ENCODE assay signal across 17 cellular contexts in genomic region chr2:197121756-197122385, GRCh38.
DNase-seq lines count a peak whose midpoint lies in the region; ATAC-seq, FAIRE-seq and TF ChIP-seq lines count a peak whose summit lies in the region.
"Had no signal": no experiment of that assay in that cellular context is flagged by ENCODE, and none has a peak within 500 bp of the region (broad histone marks: within the 10 kb centered on the region; RNA-seq: fewer than 3 reads in every experiment).

No MANE protein-coding gene starts in this region.

- no peak overlapping the region for H4K8ac ChIP-seq in H1 (ENCODE audit: extremely low read depth, insufficient read depth, low read length)

- POLR2A ChIA-PET in H1 (lab: Charles Lee; ENCODE audit: partially characterized antibody): interaction anchor here (1.1 kb wide), 1 partner anchor 43 kb away, joined by 4 read pairs; no protein-coding TSS in a partner anchor

- peak in 1 of 2 donors; percentile 30 for ATAC-seq in activated T-cell treated with anti-CD3 and anti-CD28 coated beads, Interleukin-2, amount 50 U/mL, for 72 hours (replicated peaks in 1 of 2)
- no peak for ATAC-seq in stimulated activated effector memory CD8-positive, alpha-beta T cell treated with anti-CD3 and anti-CD28 coated beads, Interleukin-12 subunit alpha, Interleukin-12 subunit beta, amount 100 ng/mL, for 72 hours
- ATAC-seq in HG03342 (IDR thresholded peaks at IDR 0.05; ENCODE audit: unreplicated experiment): no peak
- ATAC-seq: WTC11 had no signal

- H4K20me1 ChIP-seq in H1 (replicated peaks in 1 of 2; ENCODE audit: control insufficient read depth in 1 of 2, insufficient read depth in 2 of 2, low read length in 2 of 2): no peaks in the 10 kb centered on the region

- no peak for TF ChIP-seq CTCF in H1 (IDR thresholded peaks at IDR 0.05; ENCODE audit: control extremely low read depth in 1 of 3, insufficient read depth in 1 of 3, low read depth in 1 of 3, low read length in 3 of 3)

- H3K9me3 ChIP-seq in H1 (ENCODE audit: insufficient read depth in 2 of 2, low read depth in 1 of 2, low read length in 1 of 2): no peaks in the 10 kb centered on the region

- no peak for FAIRE-seq in H1 (lab: Jason Lieb, UNC)

- no peaks in the 10 kb centered on the region for H3K36me3 ChIP-seq in H1 (ENCODE audit: control insufficient read depth in 2 of 4, insufficient read depth in 4 of 4, low read length in 3 of 4)

- no peak for TF ChIP-seq RAD21 in H1 (IDR thresholded peaks at IDR 0.05 in 1 of 2, conservative IDR thresholded peaks at IDR 0.05 in 1 of 2; ENCODE audit: low read depth in 2 of 2, low read length in 2 of 2)

- CTCF ChIA-PET in H1 (lab: Charles Lee; ENCODE audit: partially characterized antibody): interaction anchor here (0.8 to 3.6 kb wide), 6 partner anchors 8 to 253 kb away, joined by 3 to 22 read pairs (median 4); no protein-coding TSS in a partner anchor

- H3K23ac ChIP-seq in H1 (ENCODE audit: insufficient read length): no peak overlapping the region

- no peak overlapping the region for H2BK120ac ChIP-seq in H1 (replicated peaks; ENCODE audit: low read depth, low read length)

- no peak overlapping the region for H2BK5ac ChIP-seq in H1 (ENCODE audit: low read depth, low read length)

- no peak overlapping the region for H3K4me3 ChIP-seq in H1 (ENCODE audit: extremely low read depth in 1 of 4, insufficient read depth in 2 of 4, low read depth in 3 of 4, low read length in 4 of 4)
- H3K4me3 ChIP-seq: hepatocyte had no signal

- H3K9me3 Mint-ChIP-seq in activated T-cell treated with anti-CD3 and anti-CD28 coated beads, Interleukin-2, amount 50 U/mL, for 72 hours: no peaks in the 10 kb centered on the region
- no peaks in the 10 kb centered on the region for H3K9me3 Mint-ChIP-seq in T-helper 2 cell treated with Interferon-gamma antibody and Interleukin-4, amounts not matched to agents 5 μg/mL and 100 μg/mL, for 36 hours
- no peaks in the 10 kb centered on the region for H3K9me3 Mint-ChIP-seq in stimulated activated effector memory CD8-positive, alpha-beta T cell treated with anti-CD3 and anti-CD28 coated beads, Interleukin-12 subunit alpha, Interleukin-12 subunit beta, amount 100 ng/mL, for 72 hours
- H3K9me3 Mint-ChIP-seq: HFFc6, mesothelial cell of epicardium, WTC11 had no signal

- no peak for TF ChIP-seq POLR2A in H1 (IDR thresholded peaks at IDR 0.05; ENCODE audit: control extremely low read depth in 1 of 2, low read depth in 2 of 2, low read length in 2 of 2)

- peak overlapping the region in 1 of 2 donors; percentile 37 for H3K4me3 Mint-ChIP-seq in activated T-cell treated with anti-CD3 and anti-CD28 coated beads, Interleukin-2, amount 50 U/mL, for 72 hours
- peak overlapping the region; percentile 10 for H3K4me3 Mint-ChIP-seq in T-helper 2 cell treated with Interferon-gamma antibody and Interleukin-4, amounts not matched to agents 5 μg/mL and 100 μg/mL, for 36 hours
- H3K4me3 Mint-ChIP-seq in stimulated activated effector memory CD8-positive, alpha-beta T cell treated with anti-CD3 and anti-CD28 coated beads, Interleukin-12 subunit alpha, Interleukin-12 subunit beta, amount 100 ng/mL, for 72 hours: no peak overlapping the region
- H3K4me3 Mint-ChIP-seq: HFFc6, mesothelial cell of epicardium, WTC11 had no signal

- H4K91ac ChIP-seq in H1 (replicated peaks; ENCODE audit: insufficient read length, low read length): no peak overlapping the region

- no peak overlapping the region for H3K56ac ChIP-seq in H1 (replicated peaks; ENCODE audit: insufficient read length, low read depth, low read length)

- peaks cover 41% of the 10 kb centered on the region for H3K4me1 Mint-ChIP-seq in activated T-cell treated with anti-CD3 and anti-CD28 coated beads, Interleukin-2, amount 50 U/mL, for 72 hours (ENCODE audit: low read depth)
- peaks cover 36% of the 10 kb centered on the region for H3K4me1 Mint-ChIP-seq in T-helper 2 cell treated with Interferon-gamma antibody and Interleukin-4, amounts not matched to agents 5 μg/mL and 100 μg/mL, for 36 hours (ENCODE audit: low read depth)
- H3K4me1 Mint-ChIP-seq in stimulated activated effector memory CD8-positive, alpha-beta T cell treated with anti-CD3 and anti-CD28 coated beads, Interleukin-12 subunit alpha, Interleukin-12 subunit beta, amount 100 ng/mL, for 72 hours: peaks cover 20% of the 10 kb centered on the region
- H3K4me1 Mint-ChIP-seq: mesothelial cell of epicardium had no signal

- TF ChIP-seq EP300 in H1 (IDR thresholded peaks at IDR 0.05; ENCODE audit: borderline replicate concordance in 1 of 2, low read depth in 2 of 2, low read length in 2 of 2): no peak

- no peak overlapping the region for H3K4me2 ChIP-seq in H1 (ENCODE audit: insufficient read depth in 1 of 2, low read depth in 2 of 2, low read length in 2 of 2)
- H3K4me2 ChIP-seq: hepatocyte had no signal

- no peak overlapping the region for H3K14ac ChIP-seq in H1 (ENCODE audit: insufficient read length)

- H3K23me2 ChIP-seq in H1 (ENCODE audit: low read depth, low read length): no peaks in the 10 kb centered on the region

- no peak overlapping the region for H3K9ac ChIP-seq in H1 (replicated peaks in 1 of 4; ENCODE audit: extremely low read depth in 1 of 4, low read depth in 3 of 4, low read length in 3 of 4)

- H4K5ac ChIP-seq in H1 (ENCODE audit: insufficient read length, low read depth, low read length): no peak overlapping the region

- no peaks in the 10 kb centered on the region for H3K79me1 ChIP-seq in H1 (ENCODE audit: low read depth, low read length)

- H2AK5ac ChIP-seq in H1 (ENCODE audit: low read depth, low read length): no peak overlapping the region

- H3K27ac Mint-ChIP-seq in activated T-cell treated with anti-CD3 and anti-CD28 coated beads, Interleukin-2, amount 50 U/mL, for 72 hours: peak overlapping the region; percentile 11
- peak overlapping the region; percentile 48 for H3K27ac Mint-ChIP-seq in T-helper 2 cell treated with Interferon-gamma antibody and Interleukin-4, amounts not matched to agents 5 μg/mL and 100 μg/mL, for 36 hours
- H3K27ac Mint-ChIP-seq in stimulated activated effector memory CD8-positive, alpha-beta T cell treated with anti-CD3 and anti-CD28 coated beads, Interleukin-12 subunit alpha, Interleukin-12 subunit beta, amount 100 ng/mL, for 72 hours: peak overlapping the region; percentile 87
- H3K27ac Mint-ChIP-seq: HFFc6, mesothelial cell of epicardium, WTC11 had no signal

- H3K18ac ChIP-seq in H1 (ENCODE audit: extremely low read depth, low read length): no peak overlapping the region

- DNase-seq in activated T-cell treated with anti-CD3 and anti-CD28 coated beads, Interleukin-2, amount 50 U/mL, for 72 hours: no peak
- no peak for DNase-seq in activated T-cell treated with anti-CD3 and anti-CD28 coated beads for 4 hours
- no peak for DNase-seq in T-helper 2 cell treated with Interferon-gamma antibody and Interleukin-4, amounts not matched to agents 5 μg/mL and 100 μg/mL, for 36 hours (ENCODE audit: low spot score)
- DNase-seq in H1 (ENCODE audit: low read depth in 1 of 2, low spot score in 2 of 2): no peak
- no peak for DNase-seq in stimulated activated effector memory CD8-positive, alpha-beta T cell treated with anti-CD3 and anti-CD28 coated beads, Interleukin-12 subunit alpha, Interleukin-12 subunit beta, amount 100 ng/mL, for 72 hours (ENCODE audit: low spot score in 2 of 2)
- no peak for DNase-seq in DMS 273 treated with DMSO at 0.1 percent for 48 hours (lab: John Stamatoyannopoulos, UW)
- DNase-seq in NCI-H2081 (lab: John Stamatoyannopoulos, UW): no peak
- DNase-seq: amygdala; Calu3; central memory CD4-positive, alpha-beta T cell; HFFc6; nucleus accumbens; retina had no signal

- peaks cover 16 to 32% of the 10 kb centered on the region in 2 donors for H3K36me3 Mint-ChIP-seq in activated T-cell treated with anti-CD3 and anti-CD28 coated beads, Interleukin-2, amount 50 U/mL, for 72 hours (ENCODE audit: insufficient read depth in 2 of 2)
- peaks cover 80% of the 10 kb centered on the region for H3K36me3 Mint-ChIP-seq in T-helper 2 cell treated with Interferon-gamma antibody and Interleukin-4, amounts not matched to agents 5 μg/mL and 100 μg/mL, for 36 hours (ENCODE audit: low read depth)
- peaks cover 98% of the 10 kb centered on the region for H3K36me3 Mint-ChIP-seq in stimulated activated effector memory CD8-positive, alpha-beta T cell treated with anti-CD3 and anti-CD28 coated beads, Interleukin-12 subunit alpha, Interleukin-12 subunit beta, amount 100 ng/mL, for 72 hours
- H3K36me3 Mint-ChIP-seq: mesothelial cell of epicardium, WTC11 had no signal

- no peak overlapping the region for H3K27ac ChIP-seq in H1 (ENCODE audit: low read depth, low read length)
- H3K27ac ChIP-seq: hepatocyte had no signal

- no peaks in the 10 kb centered on the region for H3K79me2 ChIP-seq in H1 (ENCODE audit: control insufficient read depth in 1 of 2, insufficient read depth in 2 of 2, low read length in 2 of 2)
- H3K79me2 ChIP-seq: hepatocyte had no signal

- H2BK20ac ChIP-seq in H1 (ENCODE audit: low read length): no peak overlapping the region

- peak overlapping the region; percentile 87; the same call in 1 of the 2 replicates for H2AFZ ChIP-seq in H1 (ENCODE audit: low read length)
- H2AFZ ChIP-seq: hepatocyte had no signal

- no peak overlapping the region for H3K4ac ChIP-seq in H1 (replicated peaks; ENCODE audit: insufficient read length, low read depth, low read length)

- no peak overlapping the region for H2BK15ac ChIP-seq in H1 (ENCODE audit: low read length)

- no peaks in the 10 kb centered on the region for H3K4me1 ChIP-seq in H1 (replicated peaks in 1 of 4; ENCODE audit: control insufficient read depth in 3 of 4, insufficient read depth in 4 of 4, low read length in 3 of 4)

- H2BK12ac ChIP-seq in H1 (ENCODE audit: low read depth, low read length): no peak overlapping the region

- WGBS in H1 (ENCODE audit: extremely low coverage in 1 of 2, insufficient coverage in 1 of 2, insufficient read length in 1 of 2, insufficient replicate concordance in 2 of 2, low coverage in 1 of 2, low lambda C conversion rate in 2 of 2, missing lambda C conversion rate in 1 of 2), 2 experiments: 77% methylated on average over 6 of the region's 6 CpGs; no CpG with 5 or more reads in 1 of the 2 experiments

- no peaks in the 10 kb centered on the region for H3K27me3 ChIP-seq in H1 (replicated peaks in 1 of 4; ENCODE audit: control insufficient read depth in 3 of 4, extremely low read depth in 1 of 4, insufficient read depth in 3 of 4, low read length in 3 of 4)
- H3K27me3 ChIP-seq: hepatocyte had no signal

- no peaks in the 10 kb centered on the region for H3K27me3 Mint-ChIP-seq in activated T-cell treated with anti-CD3 and anti-CD28 coated beads, Interleukin-2, amount 50 U/mL, for 72 hours (ENCODE audit: low read depth)
- H3K27me3 Mint-ChIP-seq in T-helper 2 cell treated with Interferon-gamma antibody and Interleukin-4, amounts not matched to agents 5 μg/mL and 100 μg/mL, for 36 hours (ENCODE audit: low read depth): no peaks in the 10 kb centered on the region

TF ChIP-seq in H1, 55 proteins besides CTCF, POLR2A, EP300 and RAD21 (continues in another document):
- TF ChIP-seq CHD2 (IDR thresholded peaks at IDR 0.05; ENCODE audit: low read length) (no peak), SAP30 (IDR thresholded peaks at IDR 0.05; ENCODE audit: insufficient read depth, insufficient replicate concordance, low read length) (no peak), SIRT6 (IDR thresholded peaks at IDR 0.05; ENCODE audit: low read length) (no peak), RBBP5 (IDR thresholded peaks at IDR 0.05; ENCODE audit: borderline replicate concordance, low read depth, low read length) (no peak)

Comparison
In these comparisons a context has a peak if more than half of its experiments do, and no peak if none do; other contexts are left out.
1. H3K27ac Mint-ChIP-seq: peak in every context shown above with its lines; median percentile 87 in stimulated activated effector memory CD8-positive, alpha-beta T cell treated with anti-CD3 and anti-CD28 coated beads, Interleukin-12 subunit alpha, Interleukin-12 subunit beta, amount 100 ng/mL, for 72 hours; 48 in T-helper 2 cell treated with Interferon-gamma antibody and Interleukin-4, amounts not matched to agents 5 μg/mL and 100 μg/mL, for 36 hours; 11 in activated T-cell treated with anti-CD3 and anti-CD28 coated beads, Interleukin-2, amount 50 U/mL, for 72 hours.